12 cellular contexts compared by ENCODE assay signal in genomic region chr12:75917083-75917482, GRCh38.
DNase-seq lines count a peak whose midpoint lies in the region; ATAC-seq and TF ChIP-seq lines count a peak whose summit lies in the region.
"Had no signal": no experiment of that assay in that cellular context is flagged by ENCODE, and none has a peak within 500 bp of the region (broad histone marks: within the 10 kb centered on the region; RNA-seq: fewer than 3 reads in every experiment).

No MANE protein-coding gene starts in this region.

- H3K4me3 Mint-ChIP-seq in activated naive CD8-positive, alpha-beta T cell treated with anti-CD3 and anti-CD28 coated beads for 36 hours = no peak overlapping the region
- H3K4me3 Mint-ChIP-seq in progenitor cell of endocrine pancreas (ENCODE audit: low read depth) = no peak overlapping the region

- TF ChIP-seq CTCF in progenitor cell of endocrine pancreas (IDR thresholded peaks at IDR 0.05; ENCODE audit: unreplicated experiment) = no peak

- no peaks in the 10 kb centered on the region for H3K9me3 Mint-ChIP-seq in activated naive CD8-positive, alpha-beta T cell treated with anti-CD3 and anti-CD28 coated beads for 36 hours
- H3K9me3 Mint-ChIP-seq in progenitor cell of endocrine pancreas (ENCODE audit: low read depth) = no peaks in the 10 kb centered on the region

- no peaks in the 10 kb centered on the region for H3K27me3 Mint-ChIP-seq in activated naive CD8-positive, alpha-beta T cell treated with anti-CD3 and anti-CD28 coated beads for 36 hours
- H3K27me3 Mint-ChIP-seq in progenitor cell of endocrine pancreas = no peaks in the 10 kb centered on the region

- DNase-seq in activated naive CD8-positive, alpha-beta T cell treated with anti-CD3 and anti-CD28 coated beads for 36 hours = no peak
- no peak for DNase-seq in Right ventricle myocardium inferior (ENCODE audit: missing footprints)
- DNase-seq in progenitor cell of endocrine pancreas (ENCODE audit: low spot score, unreplicated experiment) = no peak
- no peak for DNase-seq in activated CD4-positive, alpha-beta T cell treated with anti-CD3 and anti-CD28 coated beads, Interleukin-2, amount 50 U/mL, for 1 hour
- DNase-seq: COR-L47, Peyer's patch, right lobe of liver had no signal

- ATAC-seq in GM18519 (IDR thresholded peaks at IDR 0.05; ENCODE audit: low FRiP score, unreplicated experiment) (peak; percentile 69), GM21526 (IDR thresholded peaks at IDR 0.05; ENCODE audit: low FRiP score, unreplicated experiment) (peak; percentile 63), HG03521 (IDR thresholded peaks at IDR 0.05; ENCODE audit: unreplicated experiment) (peak; percentile 58), Right ventricle myocardium inferior (no peak), HG02970 (IDR thresholded peaks at IDR 0.05; ENCODE audit: low FRiP score, unreplicated experiment) (no peak)
- ATAC-seq: HCT116, right lobe of liver had no signal

- peak overlapping the region; percentile 49 for H3K27ac Mint-ChIP-seq in activated naive CD8-positive, alpha-beta T cell treated with anti-CD3 and anti-CD28 coated beads for 36 hours
- no peak overlapping the region for H3K27ac Mint-ChIP-seq in progenitor cell of endocrine pancreas

- intact Hi-C loops in Right ventricle myocardium inferior (cut with DNase I) = no loop called here

- peaks cover 31% of the 10 kb centered on the region for H3K4me1 Mint-ChIP-seq in activated naive CD8-positive, alpha-beta T cell treated with anti-CD3 and anti-CD28 coated beads for 36 hours
- H3K4me1 Mint-ChIP-seq in progenitor cell of endocrine pancreas (ENCODE audit: low read depth) = peaks cover 22% of the 10 kb centered on the region

- H3K36me3 Mint-ChIP-seq in activated naive CD8-positive, alpha-beta T cell treated with anti-CD3 and anti-CD28 coated beads for 36 hours = peaks cover 2% of the 10 kb centered on the region
- H3K36me3 Mint-ChIP-seq in progenitor cell of endocrine pancreas (ENCODE audit: insufficient read depth) = no peaks in the 10 kb centered on the region

Comparison
In these comparisons a context has a peak if more than half of its experiments do, and no peak if none do; other contexts are left out.
1. ATAC-seq: peak in GM18519 (single experiment), GM21526 (single experiment) and HG03521 (single experiment); none in Right ventricle myocardium inferior (single experiment) and HG02970 (single experiment).